ENCODE assay signal across 16 cellular contexts in the genomic region with DNA sequence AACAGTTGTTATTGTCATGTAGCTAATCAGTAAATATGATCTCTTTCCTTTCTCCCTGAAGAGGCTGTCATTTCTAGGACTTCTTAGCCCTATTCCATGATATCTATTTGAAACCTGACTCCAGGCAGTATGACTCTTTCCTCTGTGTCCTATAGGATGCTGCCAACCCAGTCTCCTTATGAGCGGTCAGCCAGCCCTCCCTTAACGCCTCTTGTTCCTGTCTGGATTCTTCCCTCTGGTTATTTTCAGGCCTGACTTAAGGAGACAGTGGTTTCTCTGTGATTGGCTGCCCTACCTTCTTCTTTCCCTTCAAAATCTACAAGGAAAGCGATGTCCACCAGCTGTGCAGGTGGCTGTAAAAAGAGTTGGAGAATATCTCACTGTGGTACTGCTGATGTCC. TPM values are rescaled to one million over a fixed set of nuclear protein-coding genes. Genes with fewer than 3 reads are reported as not detected.
DNase-seq lines count a peak whose midpoint lies in the region; ATAC-seq and TF ChIP-seq lines count a peak whose summit lies in the region.
"Had no signal": no experiment of that assay in that cellular context is flagged by ENCODE, and none has a peak within 500 bp of the region (broad histone marks: within the 10 kb centered on the region; RNA-seq: fewer than 3 reads in every experiment).

No MANE protein-coding gene starts in this region.

- POLR2A ChIA-PET in WTC11 (lab: Charles Lee) = no interaction called here

- peak; percentile 73 for ATAC-seq in WTC11
- ATAC-seq in HG02798 (IDR thresholded peaks at IDR 0.05; ENCODE audit: poor library complexity, unreplicated experiment) = no peak

- no peak overlapping the region for H3K4me3 Mint-ChIP-seq in HFFc6
- H3K4me3 Mint-ChIP-seq in WTC11 = no peak overlapping the region
- no peak overlapping the region for H3K4me3 Mint-ChIP-seq in activated naive CD4-positive, alpha-beta T cell treated with anti-CD3 and anti-CD28 coated beads, Interleukin-2, amount 10 ng/mL, durations not matched to agents 7 days and 5 days
- H3K4me3 Mint-ChIP-seq: activated CD4-positive, alpha-beta T cell treated with anti-CD3 and anti-CD28 coated beads, Interleukin-2, amount 10 ng/mL, durations not matched to agents 7 days and 5 days; B cell; stimulated activated naive CD8-positive, alpha-beta T cell treated with anti-CD3 and anti-CD28 coated beads, Interleukin-15, Interleukin-2, amounts not matched to agents 100 ng/mL and 50 ng/mL, for 24 hours; T-helper 1 cell treated with Interleukin-12 subunit alpha and Interleukin-12 subunit beta and Interleukin-4 antibody, amounts not matched to agents 30 μg/mL and 1 μg/mL, for 36 hours had no signal

- H3K27me3 Mint-ChIP-seq in HFFc6 (ENCODE audit: insufficient read depth) (peaks cover 12% of the 10 kb centered on the region), WTC11 (ENCODE audit: low read depth) (no peaks in the 10 kb centered on the region; the same call in 1 of the 2 replicates)
- no peaks in the 10 kb centered on the region for H3K27me3 Mint-ChIP-seq in activated naive CD4-positive, alpha-beta T cell treated with anti-CD3 and anti-CD28 coated beads, Interleukin-2, amount 10 ng/mL, durations not matched to agents 7 days and 5 days
- H3K27me3 Mint-ChIP-seq: activated CD4-positive, alpha-beta T cell treated with anti-CD3 and anti-CD28 coated beads, Interleukin-2, amount 10 ng/mL, durations not matched to agents 7 days and 5 days; stimulated activated naive CD8-positive, alpha-beta T cell treated with anti-CD3 and anti-CD28 coated beads, Interleukin-15, Interleukin-2, amounts not matched to agents 100 ng/mL and 50 ng/mL, for 24 hours had no signal

- peaks cover 31% of the 10 kb centered on the region for H3K4me1 Mint-ChIP-seq in HFFc6 (ENCODE audit: low read depth)
- H3K4me1 Mint-ChIP-seq in WTC11 = peaks cover 62% of the 10 kb centered on the region
- peaks cover 6% of the 10 kb centered on the region for H3K4me1 Mint-ChIP-seq in activated naive CD4-positive, alpha-beta T cell treated with anti-CD3 and anti-CD28 coated beads, Interleukin-2, amount 10 ng/mL, durations not matched to agents 7 days and 5 days

- no peaks in the 10 kb centered on the region for H3K36me3 Mint-ChIP-seq in HFFc6 (ENCODE audit: low read depth)
- no peaks in the 10 kb centered on the region for H3K36me3 Mint-ChIP-seq in WTC11
- no peaks in the 10 kb centered on the region for H3K36me3 Mint-ChIP-seq in activated naive CD4-positive, alpha-beta T cell treated with anti-CD3 and anti-CD28 coated beads, Interleukin-2, amount 10 ng/mL, durations not matched to agents 7 days and 5 days

- CTCF ChIA-PET in WTC11 (lab: Charles Lee) = no interaction called here
- CTCF ChIA-PET in activated naive CD4-positive, alpha-beta T cell treated with anti-CD3 and anti-CD28 coated beads, Interleukin-2, amount 10 ng/mL, durations not matched to agents 7 days and 5 days (lab: Charles Lee) = no interaction called here

- H3K9me3 Mint-ChIP-seq in HFFc6 (no peaks in the 10 kb centered on the region), WTC11 (no peaks in the 10 kb centered on the region)
- no peaks in the 10 kb centered on the region for H3K9me3 Mint-ChIP-seq in activated naive CD4-positive, alpha-beta T cell treated with anti-CD3 and anti-CD28 coated beads, Interleukin-2, amount 10 ng/mL, durations not matched to agents 7 days and 5 days
- H3K9me3 Mint-ChIP-seq: activated CD4-positive, alpha-beta T cell treated with anti-CD3 and anti-CD28 coated beads, Interleukin-2, amount 10 ng/mL, durations not matched to agents 7 days and 5 days; stimulated activated naive CD8-positive, alpha-beta T cell treated with anti-CD3 and anti-CD28 coated beads, Interleukin-15, Interleukin-2, amounts not matched to agents 100 ng/mL and 50 ng/mL, for 24 hours; T-helper 1 cell treated with Interleukin-12 subunit alpha and Interleukin-12 subunit beta and Interleukin-4 antibody, amounts not matched to agents 30 μg/mL and 1 μg/mL, for 36 hours had no signal

- no peak for TF ChIP-seq POLR2A in erythroblast (IDR thresholded peaks at IDR 0.05; ENCODE audit: low read length)

- no peak for TF ChIP-seq CTCF in AG09309 (IDR thresholded peaks at IDR 0.05; ENCODE audit: control insufficient read depth, insufficient read depth, low read depth, low read length, missing control alignments)
- no peak for TF ChIP-seq CTCF in HFFc6 (IDR thresholded peaks at IDR 0.05)
- no peak for TF ChIP-seq CTCF in WTC11 (IDR thresholded peaks at IDR 0.05)
- TF ChIP-seq CTCF in foreskin fibroblast (IDR thresholded peaks at IDR 0.05; ENCODE audit: low read depth, low read length) = no peak

- H3K4me3 ChIP-seq in AG09309 (ENCODE audit: control insufficient read depth, low read depth, low read length) (no peak overlapping the region), foreskin fibroblast (ENCODE audit: low read depth in 1 of 2, low read length in 2 of 2) (no peak overlapping the region)
- H3K4me3 ChIP-seq: esophagus squamous epithelium had no signal

- peak; percentile 34 for DNase-seq in AG09309 (ENCODE audit: low read depth)
- DNase-seq in HFFc6 = peak; percentile 69
- no peak for DNase-seq in WTC11 (ENCODE audit: low spot score)
- DNase-seq in foreskin fibroblast = peak; percentile 77 to 88
- DNase-seq in stimulated activated CD4-positive, alpha-beta T cell treated with anti-CD3 and anti-CD28 coated beads, Interleukin-4, amount 100 ng/mL, for 1 hour = no peak
- no peak for DNase-seq in activated naive CD4-positive, alpha-beta T cell treated with anti-CD3 and anti-CD28 coated beads, Interleukin-2, amount 10 ng/mL, durations not matched to agents 7 days and 5 days
- no peak for DNase-seq in erythroblast (lab: John Stamatoyannopoulos, UW)
- DNase-seq: activated CD4-positive, alpha-beta T cell treated with anti-CD3 and anti-CD28 coated beads, Interleukin-2, amount 10 ng/mL, durations not matched to agents 7 days and 5 days; activated gamma-delta T cell treated with Interleukin-2 at 50 U/mL for 16 hours; esophagus squamous epithelium; Karpas-422; NCI-H2107 had no signal

- H3K27ac Mint-ChIP-seq in HFFc6 (no peak overlapping the region), WTC11 (peak overlapping the region; percentile 12; the same call in 1 of the 2 replicates)
- H3K27ac Mint-ChIP-seq in activated naive CD4-positive, alpha-beta T cell treated with anti-CD3 and anti-CD28 coated beads, Interleukin-2, amount 10 ng/mL, durations not matched to agents 7 days and 5 days = no peak overlapping the region
- H3K27ac Mint-ChIP-seq: activated CD4-positive, alpha-beta T cell treated with anti-CD3 and anti-CD28 coated beads, Interleukin-2, amount 10 ng/mL, durations not matched to agents 7 days and 5 days; B cell; stimulated activated naive CD8-positive, alpha-beta T cell treated with anti-CD3 and anti-CD28 coated beads, Interleukin-15, Interleukin-2, amounts not matched to agents 100 ng/mL and 50 ng/mL, for 24 hours; T-helper 1 cell treated with Interleukin-12 subunit alpha and Interleukin-12 subunit beta and Interleukin-4 antibody, amounts not matched to agents 30 μg/mL and 1 μg/mL, for 36 hours had no signal

TF ChIP-seq in WTC11, 78 proteins besides CTCF, POLR2A, EP300 and RAD21:
- TF ChIP-seq ZNF416 (CRISPR knock-in tag; IDR thresholded peaks at IDR 0.05) = no peak
- no peak for TF ChIP-seq ZNF138 (CRISPR knock-in tag; conservative IDR thresholded peaks at IDR 0.05)
- no peak for TF ChIP-seq TP53 (CRISPR knock-in tag; IDR thresholded peaks at IDR 0.05)
- TF ChIP-seq, protein P1, sequence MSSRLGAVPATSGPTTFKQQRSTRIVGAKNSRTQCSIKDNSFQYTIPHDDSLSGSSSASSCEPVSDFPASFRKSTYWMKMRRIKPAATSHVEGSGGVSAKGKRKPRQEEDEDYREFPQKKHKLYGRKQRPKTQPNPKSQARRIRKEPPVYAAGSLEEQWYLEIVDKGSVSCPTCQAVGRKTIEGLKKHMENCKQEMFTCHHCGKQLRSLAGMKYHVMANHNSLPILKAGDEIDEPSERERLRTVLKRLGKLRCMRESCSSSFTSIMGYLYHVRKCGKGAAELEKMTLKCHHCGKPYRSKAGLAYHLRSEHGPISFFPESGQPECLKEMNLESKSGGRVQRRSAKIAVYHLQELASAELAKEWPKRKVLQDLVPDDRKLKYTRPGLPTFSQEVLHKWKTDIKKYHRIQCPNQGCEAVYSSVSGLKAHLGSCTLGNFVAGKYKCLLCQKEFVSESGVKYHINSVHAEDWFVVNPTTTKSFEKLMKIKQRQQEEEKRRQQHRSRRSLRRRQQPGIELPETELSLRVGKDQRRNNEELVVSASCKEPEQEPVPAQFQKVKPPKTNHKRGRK (CRISPR knock-in tag; IDR thresholded peaks at IDR 0.05; ENCODE audit: borderline replicate concordance) = no peak
- TF ChIP-seq MYBL2 (CRISPR knock-in tag; IDR thresholded peaks at IDR 0.05) = no peak
TF ChIP-seq in WTC11: peak in this region for 0.

RNA-seq across cellular contexts. Expression of a gene that starts 19.4 kb away (rescaled TPM):
- total RNA-seq in HFFc6 (2021; fragmentation: NEBNext Ultra II Directional; extraction: Animal tissue kit (Norgen Biotek cat#: 25700)) = 1 to 10 TPM in 2 of 6 experiments, under 1 TPM in 4; 0.41 to 3.8 (median 0.71) TPM
- 3.1 to 4.1 TPM (median 3.4 TPM) in 3 replicates for total RNA-seq in WTC11 (2021)

Comparison
In these comparisons a context has a peak if more than half of its experiments do, and no peak if none do; other contexts are left out.
1. DNase-seq: peak in AG09309 (single experiment), HFFc6 (single experiment) and foreskin fibroblast (2 of 2); none in WTC11 (single experiment), stimulated activated CD4-positive, alpha-beta T cell treated with anti-CD3 and anti-CD28 coated beads, Interleukin-4, amount 100 ng/mL, for 1 hour (single experiment), activated naive CD4-positive, alpha-beta T cell treated with anti-CD3 and anti-CD28 coated beads, Interleukin-2, amount 10 ng/mL, durations not matched to agents 7 days and 5 days (single experiment) and erythroblast (0 of 2).